Comparison of ENCODE assay signal across 1 cellular context in the genomic region with DNA sequence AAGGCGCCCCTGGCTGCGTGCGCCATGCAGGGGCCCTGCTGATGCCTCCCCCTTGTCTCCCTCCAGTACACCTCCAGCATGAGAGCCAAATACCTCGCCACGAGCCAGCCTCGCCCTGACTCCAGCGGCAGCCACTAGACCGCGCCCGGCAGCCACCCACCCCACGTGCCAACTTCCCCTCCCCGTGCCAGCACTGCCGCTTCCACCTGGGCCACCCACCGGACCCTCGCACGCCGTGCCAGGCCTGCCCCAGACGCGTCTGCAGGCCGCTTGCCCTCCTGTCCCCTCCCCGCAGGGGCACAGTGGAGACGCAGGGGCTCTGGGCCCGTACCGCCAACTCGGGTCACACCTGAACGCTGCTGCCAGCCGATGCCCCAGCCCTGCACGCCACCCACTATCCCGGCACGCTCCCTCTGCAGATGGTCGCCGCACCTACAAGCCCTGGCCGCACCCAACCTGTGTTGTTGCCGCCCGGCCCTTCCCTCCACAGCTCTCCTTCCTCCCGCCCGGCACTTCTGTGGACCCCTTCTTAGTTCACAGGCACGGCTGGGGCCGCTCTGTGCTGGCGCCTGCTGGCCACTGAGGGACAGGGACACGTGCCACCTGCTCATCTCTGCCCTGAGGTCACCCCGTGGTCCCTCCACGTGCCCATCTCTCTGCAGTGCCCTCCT.
TF ChIP-seq lines count a peak whose summit lies in the region.

No MANE protein-coding gene starts in this region.

TF ChIP-seq in SK-N-SH treated with all-trans-retinoic acid at 6 μM for 48 hours, 23 proteins besides CTCF, POLR2A, EP300 and RAD21 (continued from another document):
- TF ChIP-seq, protein P1, sequence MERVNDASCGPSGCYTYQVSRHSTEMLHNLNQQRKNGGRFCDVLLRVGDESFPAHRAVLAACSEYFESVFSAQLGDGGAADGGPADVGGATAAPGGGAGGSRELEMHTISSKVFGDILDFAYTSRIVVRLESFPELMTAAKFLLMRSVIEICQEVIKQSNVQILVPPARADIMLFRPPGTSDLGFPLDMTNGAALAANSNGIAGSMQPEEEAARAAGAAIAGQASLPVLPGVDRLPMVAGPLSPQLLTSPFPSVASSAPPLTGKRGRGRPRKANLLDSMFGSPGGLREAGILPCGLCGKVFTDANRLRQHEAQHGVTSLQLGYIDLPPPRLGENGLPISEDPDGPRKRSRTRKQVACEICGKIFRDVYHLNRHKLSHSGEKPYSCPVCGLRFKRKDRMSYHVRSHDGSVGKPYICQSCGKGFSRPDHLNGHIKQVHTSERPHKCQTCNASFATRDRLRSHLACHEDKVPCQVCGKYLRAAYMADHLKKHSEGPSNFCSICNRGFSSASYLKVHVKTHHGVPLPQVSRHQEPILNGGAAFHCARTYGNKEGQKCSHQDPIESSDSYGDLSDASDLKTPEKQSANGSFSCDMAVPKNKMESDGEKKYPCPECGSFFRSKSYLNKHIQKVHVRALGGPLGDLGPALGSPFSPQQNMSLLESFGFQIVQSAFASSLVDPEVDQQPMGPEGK (CRISPR knock-in tag; IDR thresholded peaks at IDR 0.05; ENCODE audit: borderline replicate concordance): no peak
- TF ChIP-seq ZNF8 (CRISPR knock-in tag; IDR thresholded peaks at IDR 0.05) (no peak), ZC3H10 (CRISPR knock-in tag; IDR thresholded peaks at IDR 0.05) (no peak), OSR1 (CRISPR knock-in tag; IDR thresholded peaks at IDR 0.05) (no peak), CSDC2 (CRISPR knock-in tag; IDR thresholded peaks at IDR 0.05) (no peak), GLIS3 (CRISPR knock-in tag; IDR thresholded peaks at IDR 0.05) (no peak), SNAI2 (CRISPR knock-in tag; IDR thresholded peaks at IDR 0.05) (no peak), ESRRG (CRISPR knock-in tag; IDR thresholded peaks at IDR 0.05) (no peak), ZNF565 (CRISPR knock-in tag; conservative IDR thresholded peaks at IDR 0.05; ENCODE audit: low read depth) (no peak), TOX (CRISPR knock-in tag; IDR thresholded peaks at IDR 0.05; ENCODE audit: borderline replicate concordance) (no peak), RARB (CRISPR knock-in tag; IDR thresholded peaks at IDR 0.05) (no peak), ZFP30 (CRISPR knock-in tag; IDR thresholded peaks at IDR 0.05) (no peak)
- TF ChIP-seq, protein P2, sequence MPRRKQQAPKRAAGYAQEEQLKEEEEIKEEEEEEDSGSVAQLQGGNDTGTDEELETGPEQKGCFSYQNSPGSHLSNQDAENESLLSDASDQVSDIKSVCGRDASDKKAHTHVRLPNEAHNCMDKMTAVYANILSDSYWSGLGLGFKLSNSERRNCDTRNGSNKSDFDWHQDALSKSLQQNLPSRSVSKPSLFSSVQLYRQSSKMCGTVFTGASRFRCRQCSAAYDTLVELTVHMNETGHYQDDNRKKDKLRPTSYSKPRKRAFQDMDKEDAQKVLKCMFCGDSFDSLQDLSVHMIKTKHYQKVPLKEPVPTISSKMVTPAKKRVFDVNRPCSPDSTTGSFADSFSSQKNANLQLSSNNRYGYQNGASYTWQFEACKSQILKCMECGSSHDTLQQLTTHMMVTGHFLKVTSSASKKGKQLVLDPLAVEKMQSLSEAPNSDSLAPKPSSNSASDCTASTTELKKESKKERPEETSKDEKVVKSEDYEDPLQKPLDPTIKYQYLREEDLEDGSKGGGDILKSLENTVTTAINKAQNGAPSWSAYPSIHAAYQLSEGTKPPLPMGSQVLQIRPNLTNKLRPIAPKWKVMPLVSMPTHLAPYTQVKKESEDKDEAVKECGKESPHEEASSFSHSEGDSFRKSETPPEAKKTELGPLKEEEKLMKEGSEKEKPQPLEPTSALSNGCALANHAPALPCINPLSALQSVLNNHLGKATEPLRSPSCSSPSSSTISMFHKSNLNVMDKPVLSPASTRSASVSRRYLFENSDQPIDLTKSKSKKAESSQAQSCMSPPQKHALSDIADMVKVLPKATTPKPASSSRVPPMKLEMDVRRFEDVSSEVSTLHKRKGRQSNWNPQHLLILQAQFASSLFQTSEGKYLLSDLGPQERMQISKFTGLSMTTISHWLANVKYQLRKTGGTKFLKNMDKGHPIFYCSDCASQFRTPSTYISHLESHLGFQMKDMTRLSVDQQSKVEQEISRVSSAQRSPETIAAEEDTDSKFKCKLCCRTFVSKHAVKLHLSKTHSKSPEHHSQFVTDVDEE (CRISPR knock-in tag; IDR thresholded peaks at IDR 0.05): no peak
TF ChIP-seq in SK-N-SH treated with all-trans-retinoic acid at 6 μM for 48 hours: peak in this region for 0.
